In genomic region chr10:36349445-36350063, GRCh38 we compare ENCODE assay signal across 12 cellular contexts.
DNase-seq lines count a peak whose midpoint lies in the region; ATAC-seq and TF ChIP-seq lines count a peak whose summit lies in the region.
"Had no signal": no experiment of that assay in that cellular context is flagged by ENCODE, and none has a peak within 500 bp of the region (broad histone marks: within the 10 kb centered on the region; RNA-seq: fewer than 3 reads in every experiment).

No MANE protein-coding gene starts in this region.

- H3K27me3 Mint-ChIP-seq in stimulated activated naive B cell treated with anti-CD40 and anti-IgM and Interleukin-4, amounts not matched to agents 10 μg/mL and 1 μg/mL and 100 μg/mL, for 72 hours = no peaks in the 10 kb centered on the region
- H3K27me3 Mint-ChIP-seq: activated naive CD8-positive, alpha-beta T cell treated with anti-CD3 and anti-CD28 coated beads, Interleukin-2, amount 10 ng/mL, durations not matched to agents 7 days and 5 days had no signal

- no peak for TF ChIP-seq CTCF in smooth muscle cell (IDR thresholded peaks at IDR 0.05; ENCODE audit: borderline replicate concordance, insufficient read depth, poor library complexity, severe bottlenecking)

- H3K36me3 ChIP-seq in smooth muscle cell (ENCODE audit: low read depth) = no peaks in the 10 kb centered on the region

- no peak overlapping the region for H3K4me3 Mint-ChIP-seq in stimulated activated naive B cell treated with anti-CD40 and anti-IgM and Interleukin-4, amounts not matched to agents 10 μg/mL and 1 μg/mL and 100 μg/mL, for 72 hours
- H3K4me3 Mint-ChIP-seq: activated naive CD8-positive, alpha-beta T cell treated with anti-CD3 and anti-CD28 coated beads, Interleukin-2, amount 10 ng/mL, durations not matched to agents 7 days and 5 days had no signal

- peaks cover 0 to 2% of the 10 kb centered on the region in 2 donors for H3K9me3 Mint-ChIP-seq in stimulated activated naive B cell treated with anti-CD40 and anti-IgM and Interleukin-4, amounts not matched to agents 10 μg/mL and 1 μg/mL and 100 μg/mL, for 72 hours

- in situ Hi-C loops in ACHN (cut with HindIII; ENCODE audit: low pct_ligation_motif_present, low pct_unique_long_range_greater_than_20kb, low sequenced_read_pairs) = no loop called here

- no peak overlapping the region for H3K9ac ChIP-seq in smooth muscle cell (ENCODE audit: low read depth)

- H3K4me2 ChIP-seq in smooth muscle cell = peak overlapping the region; percentile 63

- H3F3A ChIP-seq in smooth muscle cell (ENCODE audit: low read depth) = peaks cover 4% of the 10 kb centered on the region

- H3K4me1 ChIP-seq in smooth muscle cell (ENCODE audit: low read depth) = peaks cover 10% of the 10 kb centered on the region

- H4K20me1 ChIP-seq in smooth muscle cell (ENCODE audit: low read depth) = no peaks in the 10 kb centered on the region

- H3K27ac Mint-ChIP-seq in stimulated activated naive B cell treated with anti-CD40 and anti-IgM and Interleukin-4, amounts not matched to agents 10 μg/mL and 1 μg/mL and 100 μg/mL, for 72 hours = no peak overlapping the region
- H3K27ac Mint-ChIP-seq: activated naive CD8-positive, alpha-beta T cell treated with anti-CD3 and anti-CD28 coated beads, Interleukin-2, amount 10 ng/mL, durations not matched to agents 7 days and 5 days had no signal

- H3K36me3 Mint-ChIP-seq in stimulated activated naive B cell treated with anti-CD40 and anti-IgM and Interleukin-4, amounts not matched to agents 10 μg/mL and 1 μg/mL and 100 μg/mL, for 72 hours = no peaks in the 10 kb centered on the region
- H3K36me3 Mint-ChIP-seq: activated naive CD8-positive, alpha-beta T cell treated with anti-CD3 and anti-CD28 coated beads, Interleukin-2, amount 10 ng/mL, durations not matched to agents 7 days and 5 days had no signal

- peak overlapping the region; percentile 70 for H3K27ac ChIP-seq in smooth muscle cell (ENCODE audit: low read depth)

- intact Hi-C loops in left ventricle myocardium superior (cut with micrococcal nuclease) = no loop called here

- 8% methylated on average over 8 of the region's 8 CpGs for WGBS in smooth muscle cell (ENCODE audit: low lambda C conversion rate)

- H3K4me3 ChIP-seq in smooth muscle cell = no peak overlapping the region

- peak; percentile 74 for DNase-seq in H4 (ENCODE audit: low spot score)
- DNase-seq in amniotic stem cell (lab: John Stamatoyannopoulos, UW) = peak; percentile 93
- DNase-seq in left ventricle myocardium superior = no peak
- peak; percentile 8 for DNase-seq in smooth muscle cell (lab: John Stamatoyannopoulos, UW; ENCODE audit: unreplicated experiment)
- DNase-seq in stimulated activated naive B cell treated with anti-CD40 and anti-IgM and Interleukin-4, amounts not matched to agents 10 μg/mL and 1 μg/mL and 100 μg/mL, for 72 hours = no peak
- DNase-seq in ACHN = no peak
- no peak for DNase-seq in NCI-H69 (lab: John Stamatoyannopoulos, UW)
- no peak for DNase-seq in activated CD4-positive, alpha-beta T cell treated with anti-CD3 and anti-CD28 coated beads, Interleukin-2, amount 50 U/mL, for 48 hours
- DNase-seq: activated naive CD8-positive, alpha-beta T cell treated with anti-CD3 and anti-CD28 coated beads, Interleukin-2, amount 10 ng/mL, durations not matched to agents 7 days and 5 days; DND-41; NCI-H146; stimulated activated CD4-positive, alpha-beta T cell treated with anti-CD3 and anti-CD28 coated beads, Interleukin-4, amount 100 ng/mL, for 1 hour had no signal

- H2AFZ ChIP-seq in smooth muscle cell (ENCODE audit: low read depth) = no peak overlapping the region

- peak; percentile 58 for ATAC-seq in left ventricle myocardium superior
- ATAC-seq in stimulated activated naive B cell treated with anti-CD40 and anti-IgM and Interleukin-4, amounts not matched to agents 10 μg/mL and 1 μg/mL and 100 μg/mL, for 72 hours (replicated peaks) = no peak

- H3K4me1 Mint-ChIP-seq in stimulated activated naive B cell treated with anti-CD40 and anti-IgM and Interleukin-4, amounts not matched to agents 10 μg/mL and 1 μg/mL and 100 μg/mL, for 72 hours = no peaks in the 10 kb centered on the region
- H3K4me1 Mint-ChIP-seq: activated naive CD8-positive, alpha-beta T cell treated with anti-CD3 and anti-CD28 coated beads, Interleukin-2, amount 10 ng/mL, durations not matched to agents 7 days and 5 days had no signal

- H3K79me2 ChIP-seq in smooth muscle cell (ENCODE audit: low read depth) = no peaks in the 10 kb centered on the region

- no peaks in the 10 kb centered on the region for H3K27me3 ChIP-seq in smooth muscle cell (ENCODE audit: low read depth)

- H3K9me3 ChIP-seq in smooth muscle cell (replicated peaks; ENCODE audit: low read depth) = no peaks in the 10 kb centered on the region

Comparison
In these comparisons a context has a peak if more than half of its experiments do, and no peak if none do; other contexts are left out.
1. DNase-seq: peak in H4 (single experiment), amniotic stem cell (single experiment) and smooth muscle cell (single experiment); none in left ventricle myocardium superior (single experiment), stimulated activated naive B cell treated with anti-CD40 and anti-IgM and Interleukin-4, amounts not matched to agents 10 μg/mL and 1 μg/mL and 100 μg/mL, for 72 hours (single experiment), ACHN (single experiment), NCI-H69 (single experiment) and activated CD4-positive, alpha-beta T cell treated with anti-CD3 and anti-CD28 coated beads, Interleukin-2, amount 50 U/mL, for 48 hours (0 of 2).